In genomic region chr10:33224251-33224965, GRCh38 we compare ENCODE assay signal across 13 cellular contexts.
A peak's percentile ranks its signal among the peaks of the same experiment; 100 is the strongest.
DNase-seq lines count a peak whose midpoint lies in the region; ATAC-seq and TF ChIP-seq lines count a peak whose summit lies in the region.
"Had no signal": no experiment of that assay in that cellular context is flagged by ENCODE, and none has a peak within 500 bp of the region (broad histone marks: within the 10 kb centered on the region; RNA-seq: fewer than 3 reads in every experiment).

No MANE protein-coding gene starts in this region.

- no peaks in the 10 kb centered on the region for H4K20me1 ChIP-seq in hepatocyte (ENCODE audit: insufficient read depth, poor library complexity, severe bottlenecking)
- H4K20me1 ChIP-seq in smooth muscle cell (ENCODE audit: low read depth), result no peaks in the 10 kb centered on the region

- ATAC-seq in GM21360 (IDR thresholded peaks at IDR 0.05; ENCODE audit: unreplicated experiment) (no peak), GM21528 (IDR thresholded peaks at IDR 0.05; ENCODE audit: low FRiP score, unreplicated experiment) (no peak)
- no peak for ATAC-seq in activated CD8-positive, alpha-beta memory T cell treated with anti-CD3 and anti-CD28 coated beads, Interleukin-2, amount 10 ng/mL, durations not matched to agents 7 days and 5 days

- peak overlapping the region; percentile 15 for H3K4me2 ChIP-seq in hepatocyte
- no peak overlapping the region for H3K4me2 ChIP-seq in smooth muscle cell

- no peaks in the 10 kb centered on the region for H3K9me3 Mint-ChIP-seq in Calu3 (ENCODE audit: low read depth, unreplicated experiment)
- no peaks in the 10 kb centered on the region for H3K9me3 Mint-ChIP-seq in activated CD8-positive, alpha-beta memory T cell treated with anti-CD3 and anti-CD28 coated beads, Interleukin-2, amount 10 ng/mL, durations not matched to agents 7 days and 5 days (ENCODE audit: low read depth)

- no peak overlapping the region for H3K27ac Mint-ChIP-seq in Calu3 (ENCODE audit: unreplicated experiment)
- no peak overlapping the region for H3K27ac Mint-ChIP-seq in activated CD8-positive, alpha-beta memory T cell treated with anti-CD3 and anti-CD28 coated beads, Interleukin-2, amount 10 ng/mL, durations not matched to agents 7 days and 5 days

- peaks cover 5% of the 10 kb centered on the region for H3F3A ChIP-seq in smooth muscle cell (ENCODE audit: low read depth)

- no peak for TF ChIP-seq CTCF in Calu3 (IDR thresholded peaks at IDR 0.05; ENCODE audit: unreplicated experiment)
- no peak for TF ChIP-seq CTCF in adrenal gland (IDR thresholded peaks at IDR 0.05)
- TF ChIP-seq CTCF in hepatocyte (IDR thresholded peaks at IDR 0.05; ENCODE audit: poor library complexity), result no peak
- TF ChIP-seq CTCF in smooth muscle cell (IDR thresholded peaks at IDR 0.05; ENCODE audit: borderline replicate concordance, insufficient read depth, poor library complexity, severe bottlenecking), result no peak

- peak overlapping the region in 4 of 5 donors; percentile 28 to 76 (median 44) for H3K27ac ChIP-seq in adrenal gland
- peak overlapping the region; percentile 66 for H3K27ac ChIP-seq in hepatocyte
- H3K27ac ChIP-seq in smooth muscle cell (ENCODE audit: low read depth), result peak overlapping the region; percentile 10

- H3K27me3 Mint-ChIP-seq in Calu3 (ENCODE audit: unreplicated experiment), result no peaks in the 10 kb centered on the region
- H3K27me3 Mint-ChIP-seq in activated CD8-positive, alpha-beta memory T cell treated with anti-CD3 and anti-CD28 coated beads, Interleukin-2, amount 10 ng/mL, durations not matched to agents 7 days and 5 days, result peaks cover 13% of the 10 kb centered on the region

- no TSS peak for BruUV-seq in Calu3 (replicated peaks; lab: Mats Ljungman, UMichigan)

- H3K79me2 ChIP-seq in hepatocyte (peaks cover 4% of the 10 kb centered on the region), smooth muscle cell (ENCODE audit: low read depth) (peaks cover 26% of the 10 kb centered on the region)

- H3K4me1 ChIP-seq in adrenal gland (replicated peaks in 1 of 2) (peaks cover 19 to 28% of the 10 kb centered on the region in 2 donors), hepatocyte (ENCODE audit: insufficient read depth) (peaks cover 25% of the 10 kb centered on the region), smooth muscle cell (ENCODE audit: low read depth) (no peaks in the 10 kb centered on the region)

- H3K36me3 ChIP-seq in adrenal gland (replicated peaks in 1 of 2) (peaks cover 0 to 50% of the 10 kb centered on the region in 2 donors), hepatocyte (replicated peaks; ENCODE audit: insufficient read depth, low read depth) (no peaks in the 10 kb centered on the region), smooth muscle cell (ENCODE audit: low read depth) (no peaks in the 10 kb centered on the region)

- H2AFZ ChIP-seq in hepatocyte (no peak overlapping the region), smooth muscle cell (ENCODE audit: low read depth) (no peak overlapping the region)

- H3K4me3 Mint-ChIP-seq in Calu3 (ENCODE audit: low read depth, unreplicated experiment), result peak overlapping the region; percentile 3
- no peak overlapping the region for H3K4me3 Mint-ChIP-seq in activated CD8-positive, alpha-beta memory T cell treated with anti-CD3 and anti-CD28 coated beads, Interleukin-2, amount 10 ng/mL, durations not matched to agents 7 days and 5 days
- H3K4me3 Mint-ChIP-seq: CD4-positive, CD25-positive, alpha-beta regulatory T cell had no signal

- H3K36me3 Mint-ChIP-seq in Calu3 (ENCODE audit: insufficient read depth, unreplicated experiment), result peaks cover 52% of the 10 kb centered on the region
- no peaks in the 10 kb centered on the region for H3K36me3 Mint-ChIP-seq in activated CD8-positive, alpha-beta memory T cell treated with anti-CD3 and anti-CD28 coated beads, Interleukin-2, amount 10 ng/mL, durations not matched to agents 7 days and 5 days
- H3K36me3 Mint-ChIP-seq: CD4-positive, CD25-positive, alpha-beta regulatory T cell had no signal

- H3K9me2 ChIP-seq in hepatocyte (replicated peaks; ENCODE audit: insufficient read depth), result no peaks in the 10 kb centered on the region

- H3K4me1 Mint-ChIP-seq in Calu3 (ENCODE audit: low read depth, unreplicated experiment), result peaks cover 29% of the 10 kb centered on the region
- H3K4me1 Mint-ChIP-seq in activated CD8-positive, alpha-beta memory T cell treated with anti-CD3 and anti-CD28 coated beads, Interleukin-2, amount 10 ng/mL, durations not matched to agents 7 days and 5 days, result no peaks in the 10 kb centered on the region
- H3K4me1 Mint-ChIP-seq: CD4-positive, CD25-positive, alpha-beta regulatory T cell had no signal

- H3K9ac ChIP-seq in smooth muscle cell (ENCODE audit: low read depth), result no peak overlapping the region

- no peaks in the 10 kb centered on the region for H3K27me3 ChIP-seq in adrenal gland
- H3K27me3 ChIP-seq in hepatocyte, result no peaks in the 10 kb centered on the region
- H3K27me3 ChIP-seq in smooth muscle cell (ENCODE audit: low read depth), result no peaks in the 10 kb centered on the region

- no peak for TF ChIP-seq POLR2A in adrenal gland (IDR thresholded peaks at IDR 0.05)

- intact Hi-C loops in Calu3 (cut with micrococcal nuclease; ENCODE audit: unreplicated experiment), result no loop called here
- intact Hi-C loops in adrenal gland (cut with DNase I), result no loop called here

- CTCF ChIA-PET in Calu3 (lab: Charles Lee), result no interaction called here
- CTCF ChIA-PET in activated CD8-positive, alpha-beta memory T cell treated with anti-CD3 and anti-CD28 coated beads, Interleukin-2, amount 10 ng/mL, durations not matched to agents 7 days and 5 days (lab: Charles Lee), result no interaction called here

- H3K4me3 ChIP-seq in adrenal gland, result no peak overlapping the region
- H3K4me3 ChIP-seq in hepatocyte, result no peak overlapping the region
- H3K4me3 ChIP-seq in smooth muscle cell, result no peak overlapping the region

- WGBS in adrenal gland, 4 donors, result 65 to 75% (median 70%) methylated on average over 7 of the region's 7 CpGs
- WGBS in hepatocyte (ENCODE audit: low lambda C conversion rate, missing lambda C conversion rate), result 64% methylated on average over 7 of the region's 7 CpGs
- WGBS in smooth muscle cell (ENCODE audit: low lambda C conversion rate), result 77% methylated on average over 7 of the region's 7 CpGs

- no peaks in the 10 kb centered on the region for H3K9me3 ChIP-seq in adrenal gland (replicated peaks in 1 of 3)
- no peaks in the 10 kb centered on the region for H3K9me3 ChIP-seq in hepatocyte (ENCODE audit: low read depth)
- no peaks in the 10 kb centered on the region for H3K9me3 ChIP-seq in smooth muscle cell (replicated peaks; ENCODE audit: low read depth)

- DNase-seq in Calu3, result no peak
- no peak for DNase-seq in adrenal gland
- DNase-seq in hepatocyte (ENCODE audit: low spot score), result no peak
- no peak for DNase-seq in smooth muscle cell (lab: John Stamatoyannopoulos, UW; ENCODE audit: unreplicated experiment)
- DNase-seq in activated CD8-positive, alpha-beta memory T cell treated with anti-CD3 and anti-CD28 coated beads, Interleukin-2, amount 10 ng/mL, durations not matched to agents 7 days and 5 days, result no peak
- DNase-seq: ACHN; CD4-positive, CD25-positive, alpha-beta regulatory T cell; DMS53; KBM-7; NCI-H1436 treated with DMSO at 0.1 percent for 48 hours; NCI-H510A treated with DMSO at 0.1 percent for 48 hours had no signal

Comparison
In these comparisons a context has a peak if more than half of its experiments do, and no peak if none do; other contexts are left out.
1. H3K27ac ChIP-seq: peak in every context shown above with its lines; median percentile 66 in hepatocyte; 44 in adrenal gland; 10 in smooth muscle cell.